Comparison of ENCODE assay signal across 3 cellular contexts in genomic region chr7:45785724-45786123, GRCh38.
DNase-seq lines count a peak whose midpoint lies in the region; ATAC-seq, FAIRE-seq and TF ChIP-seq lines count a peak whose summit lies in the region.
"Not testable (repeated sequence)": the region's sequence is repeated elsewhere in the genome, so short reads cannot be mapped to it uniquely, and the experiment has no call there.

No MANE protein-coding gene starts in this region.

- TF ChIP-seq RAD21 in HepG2 (CRISPR knock-in tag; IDR thresholded peaks at IDR 0.05); liver (IDR thresholded peaks at IDR 0.05): not testable (repeated sequence)

- H3K36me3 ChIP-seq in HepG2 (replicated peaks in 1 of 2; ENCODE audit: control insufficient read depth in 1 of 2, insufficient read depth in 2 of 2, low read length in 2 of 2); liver (ENCODE audit: control insufficient read depth in 4 of 4, insufficient read depth in 3 of 4, low read depth in 1 of 4, low read length in 3 of 4): not testable (repeated sequence)

- not testable (repeated sequence) for ATAC-seq in HepG2

- WGBS in HepG2 (ENCODE audit: low lambda C conversion rate): 3% methylated on average over 1 of the region's 1 CpG
- 32% methylated on average over 1 of the region's 1 CpG for WGBS in liver

- H3K4me2 ChIP-seq in HepG2 (ENCODE audit: low read depth, low read length): peak overlapping the region; percentile 18; the same call in 1 of the 2 replicates

- H3K4me1 ChIP-seq in HepG2 (ENCODE audit: insufficient read depth, low read length): peaks cover 18% of the 10 kb centered on the region
- H3K4me1 ChIP-seq in liver (ENCODE audit: control insufficient read depth in 4 of 4, insufficient read depth in 4 of 4, low read length in 3 of 4): not testable (repeated sequence)

- not testable (repeated sequence) for H3K9me3 ChIP-seq in HepG2 (ENCODE audit: low read length); liver (ENCODE audit: control insufficient read depth in 4 of 4, low read length in 3 of 4)

- peak; percentile 33 for DNase-seq in DMS53 (lab: John Stamatoyannopoulos, UW)
- DNase-seq in HepG2 (ENCODE audit: low spot score): peak; percentile 52

- not testable (repeated sequence) for H3K9ac ChIP-seq in HepG2 (ENCODE audit: insufficient read depth, low read depth, low read length); liver (ENCODE audit: low read depth in 1 of 2, low read length in 2 of 2)

- peak overlapping the region; percentile 64 for H3K27ac ChIP-seq in HepG2 (ENCODE audit: extremely low read length, insufficient read depth, low read length)
- not testable (repeated sequence) for H3K27ac ChIP-seq in liver (ENCODE audit: low read depth in 1 of 2, low read length in 2 of 2)

- in situ Hi-C loops in HepG2 (cut with HindIII; ENCODE audit: extremely low pct_ligation_motif_present, low pct_unique_long_range_greater_than_20kb): not testable (repeated sequence)

- not testable (repeated sequence) for TF ChIP-seq CTCF in HepG2 (CRISPR knock-in tag; IDR thresholded peaks at IDR 0.05); liver (IDR thresholded peaks at IDR 0.05; ENCODE audit: low read depth, low read length, missing input control)

- intact Hi-C loops in HepG2 (cut with micrococcal nuclease; ENCODE audit: unreplicated experiment): not testable (repeated sequence)

- H4K20me1 ChIP-seq in HepG2 (ENCODE audit: insufficient read depth, low read length): not testable (repeated sequence)

- not testable (repeated sequence) for H3K79me2 ChIP-seq in HepG2 (ENCODE audit: insufficient read depth, low read length)

- POLR2A ChIA-PET in HepG2 (lab: Yijun Ruan, JAX): not testable (repeated sequence)

- TF ChIP-seq POLR2A in HepG2 (IDR thresholded peaks at IDR 0.05; ENCODE audit: insufficient read depth in 1 of 2, low read depth in 2 of 2, low read length in 2 of 2): not testable (repeated sequence)

- TF ChIP-seq EP300 in HepG2 (IDR thresholded peaks at IDR 0.05; ENCODE audit: low read depth in 2 of 2, low read length in 2 of 2); HepG2 (CRISPR knock-in tag; IDR thresholded peaks at IDR 0.05; ENCODE audit: borderline replicate concordance): not testable (repeated sequence)

- H3K4me3 ChIP-seq in HepG2 (replicated peaks in 1 of 3; ENCODE audit: insufficient read depth in 1 of 3, low read depth in 2 of 3, low read length in 3 of 3); liver (ENCODE audit: low read depth in 1 of 3, low read length in 3 of 3): not testable (repeated sequence)

- FAIRE-seq in HepG2 (lab: Jason Lieb, UNC): not testable (repeated sequence)

- H2AFZ ChIP-seq in HepG2 (ENCODE audit: low read length): not testable (repeated sequence)

- not testable (repeated sequence) for BruUV-seq in HepG2 (replicated peaks; lab: Mats Ljungman, UMichigan)

- CTCF ChIA-PET in HepG2 (lab: Yijun Ruan, JAX; ENCODE audit: low intra/inter-chr PET ratio, low total read pairs): not testable (repeated sequence)

- H3K27me3 ChIP-seq in HepG2 (ENCODE audit: control insufficient read depth in 1 of 2, insufficient read depth in 2 of 2, low read length in 2 of 2); liver (ENCODE audit: control insufficient read depth in 4 of 4, insufficient read depth in 4 of 4, low read length in 3 of 4): not testable (repeated sequence)

TF ChIP-seq in HepG2, 621 proteins besides CTCF, POLR2A, EP300 and RAD21 (continues in another document):
- TF ChIP-seq GATAD2A (CRISPR knock-in tag; IDR thresholded peaks at IDR 0.05): 0 out of 2 replicates have a peak, but pooled peaks have one; percentile 42
- 0 out of 2 replicates have a peak, but pooled peaks have one; percentile 31 for TF ChIP-seq KDM6A (CRISPR knock-in tag; IDR thresholded peaks at IDR 0.05; ENCODE audit: low read depth)
- TF ChIP-seq FOXA1, CREB1 (IDR thresholded peaks at IDR 0.05): not testable (repeated sequence)
- 0 out of 2 replicates have a peak, but pooled peaks have one; percentile 19 for TF ChIP-seq FOXA1 (CRISPR knock-in tag; IDR thresholded peaks at IDR 0.05)
- TF ChIP-seq CREB1 (CRISPR knock-in tag; IDR thresholded peaks at IDR 0.05): 0 out of 2 replicates have a peak, but pooled peaks have one; percentile 27
- peak; percentile 55 for TF ChIP-seq RXRB (CRISPR knock-in tag; IDR thresholded peaks at IDR 0.05; ENCODE audit: borderline replicate concordance)
- TF ChIP-seq, protein P1, sequence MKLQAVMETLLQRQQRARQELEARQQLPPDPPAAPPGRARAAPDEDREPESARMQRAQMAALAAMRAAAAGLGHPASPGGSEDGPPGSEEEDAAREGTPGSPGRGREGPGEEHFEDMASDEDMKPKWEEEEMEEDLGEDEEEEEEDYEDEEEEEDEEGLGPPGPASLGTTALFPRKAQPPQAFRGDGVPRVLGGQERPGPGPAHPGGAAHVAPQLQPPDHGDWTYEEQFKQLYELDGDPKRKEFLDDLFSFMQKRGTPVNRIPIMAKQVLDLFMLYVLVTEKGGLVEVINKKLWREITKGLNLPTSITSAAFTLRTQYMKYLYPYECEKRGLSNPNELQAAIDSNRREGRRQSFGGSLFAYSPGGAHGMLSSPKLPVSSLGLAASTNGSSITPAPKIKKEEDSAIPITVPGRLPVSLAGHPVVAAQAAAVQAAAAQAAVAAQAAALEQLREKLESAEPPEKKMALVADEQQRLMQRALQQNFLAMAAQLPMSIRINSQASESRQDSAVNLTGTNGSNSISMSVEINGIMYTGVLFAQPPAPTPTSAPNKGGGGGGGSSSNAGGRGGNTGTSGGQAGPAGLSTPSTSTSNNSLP (IDR thresholded peaks at IDR 0.05; ENCODE audit: low read depth, low read length): peak; percentile 56; the same call in 1 of the 2 replicates

TF ChIP-seq in liver, 16 proteins besides CTCF, POLR2A, EP300 and RAD21:
- TF ChIP-seq HNF4A (conservative IDR thresholded peaks at IDR 0.05) (peak; percentile 53 to 57), YY1 (IDR thresholded peaks at IDR 0.05) (peak; percentile 54)
